In the genomic region with DNA sequence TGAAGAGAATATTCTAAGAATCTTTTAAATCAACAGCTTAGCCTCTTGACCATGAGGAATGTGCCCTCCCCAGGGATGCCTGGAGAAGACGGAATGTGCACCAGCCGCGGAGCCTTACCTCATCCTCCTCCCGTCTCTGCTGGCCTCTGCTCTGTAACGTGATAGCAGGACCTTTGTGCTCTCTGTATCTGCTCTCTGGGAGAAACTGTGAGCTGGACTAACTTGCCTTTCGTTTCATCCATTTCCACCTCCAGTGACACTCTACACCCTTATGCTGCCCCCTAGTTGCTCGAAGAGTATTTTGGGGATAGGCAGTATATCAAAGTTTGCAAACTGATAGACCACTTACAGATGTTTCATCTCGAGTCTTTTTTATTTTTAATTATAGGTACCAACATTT, we compare ENCODE assay signal across 11 cellular contexts.
DNase-seq lines count a peak whose midpoint lies in the region; ATAC-seq, FAIRE-seq and TF ChIP-seq lines count a peak whose summit lies in the region.
"Had no signal": no experiment of that assay in that cellular context is flagged by ENCODE, and none has a peak within 500 bp of the region (broad histone marks: within the 10 kb centered on the region; RNA-seq: fewer than 3 reads in every experiment).

No MANE protein-coding gene starts in this region.

- DNase-seq in SIG-M5 treated with dmso at 0.1 percent for 504 hours (lab: John Stamatoyannopoulos, UW; ENCODE audit: unreplicated experiment) (peak; percentile 3), SIG-M5 (lab: John Stamatoyannopoulos, UW) (no peak), amniotic stem cell (lab: John Stamatoyannopoulos, UW) (peak; percentile 70), islet precursor cell (peak; percentile 94), urothelium cell line (ENCODE audit: low spot score) (peak; percentile 62), AML-193 (lab: John Stamatoyannopoulos, UW) (no peak), colonic mucosa (no peak)
- DNase-seq: amygdala, NCI-H526 treated with DMSO at 0.1 percent for 48 hours had no signal

- H3K27ac ChIP-seq in colonic mucosa: no peak overlapping the region
- H3K27ac ChIP-seq: BLaER1 had no signal

- TF ChIP-seq CTCF in colonic mucosa (IDR thresholded peaks at IDR 0.05): no peak

- peak; percentile 37 for FAIRE-seq in urothelium cell line (lab: Jason Lieb, UNC)

- ATAC-seq in GM18873 (IDR thresholded peaks at IDR 0.05; ENCODE audit: low FRiP score, unreplicated experiment): no peak

- no peaks in the 10 kb centered on the region for H3K36me3 ChIP-seq in colonic mucosa
- H3K36me3 ChIP-seq: BLaER1 had no signal

- H3K4me1 ChIP-seq in colonic mucosa: no peaks in the 10 kb centered on the region
- H3K4me1 ChIP-seq: BLaER1 had no signal

- intact Hi-C loops in colonic mucosa (cut with DNase I): no loop called here

- H3K4me3 ChIP-seq in colonic mucosa: no peak overlapping the region
- H3K4me3 ChIP-seq: BLaER1 had no signal

- H3K9ac ChIP-seq in colonic mucosa (ENCODE audit: low read depth in 2 of 2, low read length in 2 of 2): no peak overlapping the region
- H3K9ac ChIP-seq: BLaER1 had no signal

- no peaks in the 10 kb centered on the region for H3K27me3 ChIP-seq in colonic mucosa
- H3K27me3 ChIP-seq: BLaER1 had no signal

- no peaks in the 10 kb centered on the region for H3K9me3 ChIP-seq in colonic mucosa
- H3K9me3 ChIP-seq: BLaER1 had no signal

Comparison
In these comparisons a context has a peak if more than half of its experiments do, and no peak if none do; other contexts are left out.
1. DNase-seq: peak in SIG-M5 treated with dmso at 0.1 percent for 504 hours (single experiment), amniotic stem cell (single experiment), islet precursor cell (single experiment) and urothelium cell line (single experiment); none in SIG-M5 (single experiment), AML-193 (0 of 2) and colonic mucosa (single experiment).